10 cellular contexts compared by ENCODE assay signal in genomic region chr5:127076730-127077129, GRCh38. TPM values are rescaled to one million over a fixed set of nuclear protein-coding genes. Genes with fewer than 3 reads are reported as not detected.
DNase-seq lines count a peak whose midpoint lies in the region; ATAC-seq and TF ChIP-seq lines count a peak whose summit lies in the region.
"Had no signal": no experiment of that assay in that cellular context is flagged by ENCODE, and none has a peak within 500 bp of the region (broad histone marks: within the 10 kb centered on the region; RNA-seq: fewer than 3 reads in every experiment).

No MANE protein-coding gene starts in this region.

- no peak overlapping the region for H2AFZ ChIP-seq in hepatocyte

- no peaks in the 10 kb centered on the region for H4K20me1 ChIP-seq in hepatocyte (ENCODE audit: insufficient read depth, poor library complexity, severe bottlenecking)

- intact Hi-C loops in sciatic nerve (cut with DNase I), result no loop called here

- 47% methylated on average over 4 of the region's 4 CpGs for WGBS in hepatocyte (ENCODE audit: low lambda C conversion rate, missing lambda C conversion rate)

- TF ChIP-seq CTCF in hepatocyte (IDR thresholded peaks at IDR 0.05; ENCODE audit: poor library complexity), result no peak

- H3K79me2 ChIP-seq in hepatocyte, result no peaks in the 10 kb centered on the region

- no peak overlapping the region for H3K4me2 ChIP-seq in hepatocyte

- H3K4me3 ChIP-seq in adipocyte (ENCODE audit: low read length), result no peak overlapping the region
- H3K4me3 ChIP-seq in hepatocyte, result no peak overlapping the region
- H3K4me3 ChIP-seq: left lung had no signal

- H3K27ac ChIP-seq in hepatocyte, result peak overlapping the region; percentile 48
- H3K27ac ChIP-seq: left lung had no signal

- DNase-seq in HT1080 (ENCODE audit: low read depth) (peak; percentile 65), adipocyte (ENCODE audit: low read depth) (peak; percentile 14), hepatocyte (ENCODE audit: low spot score) (no peak), sciatic nerve (ENCODE audit: low spot score) (no peak), AG08396 (ENCODE audit: low spot score) (no peak)
- DNase-seq in activated T-cell treated with anti-CD3 and anti-CD28 coated beads, Interleukin-2, amount 50 U/mL, for 1 hour, result no peak
- DNase-seq: Calu3, left lung, T-helper 2 cell had no signal

- no peak overlapping the region for H3K9ac ChIP-seq in adipocyte (ENCODE audit: low read length)

- no peaks in the 10 kb centered on the region for H3K9me2 ChIP-seq in hepatocyte (replicated peaks; ENCODE audit: insufficient read depth)

- ATAC-seq in sciatic nerve (peak; percentile 63), HG02678 (IDR thresholded peaks at IDR 0.05; ENCODE audit: unreplicated experiment) (no peak)
- ATAC-seq: left lung had no signal

- no peaks in the 10 kb centered on the region for H3K36me3 ChIP-seq in adipocyte (ENCODE audit: control insufficient read depth, insufficient read depth, low read length, severe bottlenecking)
- no peaks in the 10 kb centered on the region for H3K36me3 ChIP-seq in hepatocyte (replicated peaks; ENCODE audit: insufficient read depth, low read depth)
- H3K36me3 ChIP-seq: left lung had no signal

- H3K4me1 ChIP-seq in adipocyte (ENCODE audit: control insufficient read depth, insufficient read depth, low read length) (peaks cover 13% of the 10 kb centered on the region), hepatocyte (ENCODE audit: insufficient read depth) (peaks cover 21% of the 10 kb centered on the region)

- H3K9me3 ChIP-seq in adipocyte (ENCODE audit: control insufficient read depth, low read length) (no peaks in the 10 kb centered on the region), hepatocyte (ENCODE audit: low read depth) (no peaks in the 10 kb centered on the region)
- H3K9me3 ChIP-seq: left lung had no signal

- H3K27me3 ChIP-seq in adipocyte (replicated peaks; ENCODE audit: control insufficient read depth, insufficient read depth, low read length) (no peaks in the 10 kb centered on the region), hepatocyte (no peaks in the 10 kb centered on the region)
- H3K27me3 ChIP-seq: left lung had no signal

RNA-seq across cellular contexts. Expression of gene C5orf63, which starts 3.4 kb away (rescaled TPM):
- total RNA-seq in HT1080 (2014; rRNA removed; shearing (Covaris generic)), result 0.37 and 1.9 TPM in 2 replicates
- 0.31 and 0.38 TPM in 2 replicates for polyA plus RNA-seq in HT1080 (2015; cell fraction: cytosol; rRNA removed)
- 1.2 and 1.3 TPM in 2 replicates for polyA plus RNA-seq in HT1080 (2015; cell fraction: nucleus; rRNA removed)
- 0.23 and 0.24 TPM in 2 replicates for total RNA-seq in hepatocyte
- 0.57 and 1.7 TPM in 2 replicates for polyA plus RNA-seq in hepatocyte
- total RNA-seq in sciatic nerve, result 8.9 TPM

RNA-seq across cellular contexts. Expression of gene MARCHF3, which starts 46.4 kb away (rescaled TPM):
- 5.0 and 9.9 TPM in 2 replicates for total RNA-seq in HT1080 (2014; rRNA removed; shearing (Covaris generic))
- polyA plus RNA-seq in HT1080 (2015; cell fraction: cytosol; rRNA removed), result 8.6 and 9.5 TPM in 2 replicates
- polyA plus RNA-seq in HT1080 (2015; cell fraction: nucleus; rRNA removed), result 4.1 TPM in 2 replicates
- total RNA-seq in hepatocyte, result 3.5 and 9.4 TPM in 2 replicates
- 20.4 and 24.3 TPM in 2 replicates for polyA plus RNA-seq in hepatocyte
- 14.8 TPM for total RNA-seq in sciatic nerve

Comparison
In these comparisons a context has a peak if more than half of its experiments do, and no peak if none do; other contexts are left out.
1. DNase-seq: peak in HT1080 (single experiment) and adipocyte (single experiment); none in hepatocyte (single experiment), sciatic nerve (single experiment), activated T-cell treated with anti-CD3 and anti-CD28 coated beads, Interleukin-2, amount 50 U/mL, for 1 hour (single experiment) and AG08396 (single experiment).